ENCODE assay signal across 9 cellular contexts in the genomic region with DNA sequence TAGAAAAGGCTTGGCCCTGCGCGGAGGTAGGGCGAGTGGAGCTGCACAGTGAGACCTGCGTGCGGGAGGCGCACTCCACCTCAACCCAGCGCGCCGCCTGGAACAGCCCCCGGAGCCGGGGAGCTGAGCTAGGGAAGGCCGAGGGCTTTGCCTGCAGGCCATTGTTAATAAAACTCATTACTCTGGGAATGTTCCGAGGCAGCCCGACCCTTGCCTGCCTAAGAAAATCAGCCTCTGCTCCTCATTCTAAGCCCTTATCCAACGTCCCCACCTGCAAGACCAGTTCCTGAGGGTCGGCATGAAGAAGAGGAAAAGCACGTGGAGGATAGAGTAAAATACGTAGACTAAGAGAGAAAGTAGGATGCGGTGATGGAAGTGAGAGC. TPM values are rescaled to one million over a fixed set of nuclear protein-coding genes. Genes with fewer than 3 reads are reported as not detected.
DNase-seq lines count a peak whose midpoint lies in the region; ATAC-seq and TF ChIP-seq lines count a peak whose summit lies in the region.
"Had no signal": no experiment of that assay in that cellular context is flagged by ENCODE, and none has a peak within 500 bp of the region (broad histone marks: within the 10 kb centered on the region; RNA-seq: fewer than 3 reads in every experiment).

No MANE protein-coding gene starts in this region.

- POLR2A ChIA-PET in A673 (lab: Charles Lee; ENCODE audit: low non-redundant PET): no interaction called here

- intact Hi-C loops in A673 (cut with micrococcal nuclease; ENCODE audit: unreplicated experiment): no loop called here

- BruUV-seq in A673 (replicated peaks; lab: Mats Ljungman, UMichigan): no TSS peak

- H3K4me1 ChIP-seq in A673 (ENCODE audit: insufficient read depth, low read length, poor library complexity, severe bottlenecking) (no peaks in the 10 kb centered on the region), muscle layer of duodenum (ENCODE audit: control insufficient read depth in 1 of 2, insufficient read depth in 2 of 2, low read length in 2 of 2) (peaks cover 0 to 7% of the 10 kb centered on the region in 2 donors)

- DNase-seq in A673 (ENCODE audit: low spot score) (no peak), brain microvascular endothelial cell (no peak), amniotic stem cell (lab: John Stamatoyannopoulos, UW) (no peak)

- H3K27me3 ChIP-seq in A673 (replicated peaks; ENCODE audit: insufficient read depth, low read depth, low read length, poor library complexity): no peaks in the 10 kb centered on the region
- no peaks in the 10 kb centered on the region for H3K27me3 ChIP-seq in brain microvascular endothelial cell (replicated peaks)
- no peaks in the 10 kb centered on the region for H3K27me3 ChIP-seq in muscle layer of duodenum (ENCODE audit: low read depth, low read length)

- in situ Hi-C loops in brain microvascular endothelial cell (cut with HindIII; ENCODE audit: low pct_ligation_motif_present, low sequenced_read_pairs): no loop called here

- H3K36me3 ChIP-seq in A673 (ENCODE audit: insufficient read depth, low read length, poor library complexity, severe bottlenecking) (no peaks in the 10 kb centered on the region), brain microvascular endothelial cell (replicated peaks) (no peaks in the 10 kb centered on the region), muscle layer of duodenum (ENCODE audit: control insufficient read depth in 1 of 2, insufficient read depth in 2 of 2, low read length in 2 of 2) (no peaks in the 10 kb centered on the region)
- H3K36me3 ChIP-seq: neutrophil had no signal

- H3K4me3 ChIP-seq in A673 (ENCODE audit: low read depth, low read length, poor library complexity, severe bottlenecking) (peak overlapping the region; percentile 48), brain microvascular endothelial cell (ENCODE audit: low read depth, low read length) (peak overlapping the region; percentile 62), muscle layer of duodenum (ENCODE audit: low read depth in 1 of 2, low read length in 2 of 2) (peak overlapping the region; percentile 66 to 69)

- no peak overlapping the region for H3K27ac ChIP-seq in A673 (ENCODE audit: low read depth, low read length, poor library complexity, severe bottlenecking)
- no peak overlapping the region for H3K27ac ChIP-seq in brain microvascular endothelial cell
- no peak overlapping the region for H3K27ac ChIP-seq in muscle layer of duodenum (ENCODE audit: low read length)
- H3K27ac ChIP-seq: neutrophil had no signal

- ATAC-seq in GM19452 (IDR thresholded peaks at IDR 0.05; ENCODE audit: unreplicated experiment) (peak; percentile 5), HG03378 (IDR thresholded peaks at IDR 0.05; ENCODE audit: unreplicated experiment) (no peak), GM18519 (IDR thresholded peaks at IDR 0.05; ENCODE audit: low FRiP score, unreplicated experiment) (no peak), GM21526 (IDR thresholded peaks at IDR 0.05; ENCODE audit: low FRiP score, unreplicated experiment) (no peak)

- TF ChIP-seq CTCF in A673 (conservative IDR thresholded peaks at IDR 0.05; ENCODE audit: low read depth, low read length) (no peak), brain microvascular endothelial cell (IDR thresholded peaks at IDR 0.05; ENCODE audit: low read depth, low read length, missing control alignments) (no peak)

- CTCF ChIA-PET in A673 (lab: Charles Lee): no interaction called here

- H3K9me3 ChIP-seq in A673 (ENCODE audit: low read depth, low read length, poor library complexity, severe bottlenecking) (no peaks in the 10 kb centered on the region), muscle layer of duodenum (ENCODE audit: control insufficient read depth in 1 of 2, low read length in 2 of 2) (no peaks in the 10 kb centered on the region)
- H3K9me3 ChIP-seq: neutrophil had no signal

RNA-seq across cellular contexts. Expression of a gene that starts 55.3 kb away (rescaled TPM):
- 5.6 and 7.3 TPM in 2 replicates for total RNA-seq in A673 (2021)
